15 cellular contexts compared by ENCODE assay signal in genomic region chr17:22300731-22301352, GRCh38.
DNase-seq lines count a peak whose midpoint lies in the region; ATAC-seq and TF ChIP-seq lines count a peak whose summit lies in the region.
"Had no signal": no experiment of that assay in that cellular context is flagged by ENCODE, and none has a peak within 500 bp of the region (broad histone marks: within the 10 kb centered on the region; RNA-seq: fewer than 3 reads in every experiment).

No MANE protein-coding gene starts in this region.

- H4K8ac ChIP-seq in neuronal stem cell (ENCODE audit: low read depth, low read length) = no peak overlapping the region

- H3K4ac ChIP-seq in neuronal stem cell (ENCODE audit: low read length) = no peak overlapping the region

- TF ChIP-seq POLR2A in spleen (IDR thresholded peaks at IDR 0.05) = no peak

- H3K9me3 ChIP-seq in neuronal stem cell (replicated peaks in 1 of 2; ENCODE audit: control insufficient read depth in 2 of 2, insufficient read depth in 1 of 2, low read depth in 1 of 2, low read length in 2 of 2) (peaks cover 0 to 20% of the 10 kb centered on the region in 2 donors), spleen (peaks cover 0 to 84% (median 47%) of the 10 kb centered on the region in 8 donors), psoas muscle (no peaks in the 10 kb centered on the region)
- H3K9me3 ChIP-seq: Caco-2, HAP-1 had no signal

- no peak overlapping the region for H4K91ac ChIP-seq in neuronal stem cell (ENCODE audit: low read depth, low read length, poor library complexity)

- no peak overlapping the region for H3K23ac ChIP-seq in neuronal stem cell (ENCODE audit: low read depth, low read length, poor library complexity)

- no peak overlapping the region for H3K18ac ChIP-seq in neuronal stem cell (ENCODE audit: low read length)

- H2BK5ac ChIP-seq in neuronal stem cell (ENCODE audit: low read length) = no peak overlapping the region

- TF ChIP-seq CTCF in AG10803 (conservative IDR thresholded peaks at IDR 0.05; ENCODE audit: low read length) = no peak
- no peak for TF ChIP-seq CTCF in spleen (IDR thresholded peaks at IDR 0.05 in 8 of 11, conservative IDR thresholded peaks at IDR 0.05 in 3 of 11)
- TF ChIP-seq CTCF in psoas muscle (IDR thresholded peaks at IDR 0.05) = no peak

- no peak overlapping the region for H2BK15ac ChIP-seq in neuronal stem cell (ENCODE audit: low read length)

- WGBS in neuronal stem cell (ENCODE audit: extremely low coverage in 2 of 2, insufficient read length in 2 of 2, insufficient replicate concordance in 1 of 2), 2 donors = no CpG with 5 or more reads among the region's 48 CpGs
- 81 to 86% (median 84%) methylated on average over 20 to 48 of the region's 48 CpGs for WGBS in spleen, 5 donors
- WGBS in psoas muscle, 3 donors = 79 to 86% (median 84%) methylated on average over 48 of the region's 48 CpGs

- H3K4me2 ChIP-seq in neuronal stem cell (ENCODE audit: insufficient read depth, low read length, poor library complexity, severe bottlenecking) = no peak overlapping the region
- H3K4me2 ChIP-seq: BLaER1 had no signal

- H3K27me3 ChIP-seq in neuronal stem cell (ENCODE audit: control insufficient read depth in 3 of 3, insufficient read depth in 3 of 3, low read depth in 1 of 3, low read length in 3 of 3) (no peaks in the 10 kb centered on the region), spleen (replicated peaks in 1 of 7) (no peaks in the 10 kb centered on the region), psoas muscle (ENCODE audit: insufficient read depth in 3 of 3, low read length in 2 of 3) (no peaks in the 10 kb centered on the region)
- H3K27me3 ChIP-seq: BLaER1 had no signal

- no peak overlapping the region for H2BK120ac ChIP-seq in neuronal stem cell (ENCODE audit: low read depth, low read length)

- H2AK5ac ChIP-seq in neuronal stem cell (ENCODE audit: low read depth, low read length) = no peak overlapping the region

- no peak overlapping the region for H2AFZ ChIP-seq in neuronal stem cell (ENCODE audit: low read length)

- no peak overlapping the region for H3K9ac ChIP-seq in neuronal stem cell (ENCODE audit: low read depth, low read length, poor library complexity)
- H3K9ac ChIP-seq: BLaER1 had no signal

- H3K36me3 ChIP-seq in neuronal stem cell (replicated peaks in 1 of 2; ENCODE audit: control insufficient read depth in 2 of 2, insufficient read depth in 2 of 2, low read length in 2 of 2) (no peaks in the 10 kb centered on the region), spleen (no peaks in the 10 kb centered on the region), psoas muscle (ENCODE audit: insufficient read depth in 1 of 2, low read depth in 1 of 2) (no peaks in the 10 kb centered on the region)
- H3K36me3 ChIP-seq: BLaER1, HAP-1 had no signal

- ATAC-seq in psoas muscle = no peak

- H3K79me1 ChIP-seq in neuronal stem cell (ENCODE audit: low read depth, low read length) = no peaks in the 10 kb centered on the region

- peak overlapping the region; percentile 82 for H3K14ac ChIP-seq in neuronal stem cell (ENCODE audit: low read length)

- H2BK12ac ChIP-seq in neuronal stem cell (ENCODE audit: low read length) = no peak overlapping the region

- H3K27ac ChIP-seq in neuronal stem cell (replicated peaks; ENCODE audit: low read length) = no peak overlapping the region
- H3K27ac ChIP-seq in spleen = no peak overlapping the region
- H3K27ac ChIP-seq in psoas muscle = no peak overlapping the region
- H3K27ac ChIP-seq: BLaER1, HL-60 had no signal

- DNase-seq in AG10803 (ENCODE audit: low read depth) (peak; percentile 9), NCI-H1930 (lab: John Stamatoyannopoulos, UW) (peak; percentile 49 to 51), dermis blood vessel endothelial cell (peak; percentile 7), neuronal stem cell (ENCODE audit: low spot score) (no peak), spleen (no peak), DMS153 (lab: John Stamatoyannopoulos, UW) (no peak), psoas muscle (no peak)
- DNase-seq: AML-193; Caco-2; CD8-positive, alpha-beta memory T cell; DMS53; GF-D8 had no signal

- H3K4me3 ChIP-seq in AG10803 (ENCODE audit: low read length) (no peak overlapping the region), neuronal stem cell (ENCODE audit: low read length in 2 of 2) (peak overlapping the region in 1 of 2 donors; percentile 46), spleen (no peak overlapping the region), psoas muscle (no peak overlapping the region)
- H3K4me3 ChIP-seq: BLaER1, HAP-1 had no signal

- intact Hi-C loops in spleen (cut with DNase I; ENCODE audit: low total_unique reads) (no loop called here), psoas muscle (cut with DNase I) (no loop called here)

- H3K4me1 ChIP-seq in neuronal stem cell (ENCODE audit: control insufficient read depth in 2 of 2, insufficient read depth in 1 of 2, low read depth in 1 of 2, low read length in 2 of 2) (no peaks in the 10 kb centered on the region), spleen (no peaks in the 10 kb centered on the region), psoas muscle (no peaks in the 10 kb centered on the region)
- H3K4me1 ChIP-seq: BLaER1, Caco-2, HAP-1 had no signal

Comparison
In these comparisons a context has a peak if more than half of its experiments do, and no peak if none do; other contexts are left out.
1. DNase-seq: peak in AG10803 (single experiment), NCI-H1930 (2 of 2) and dermis blood vessel endothelial cell (single experiment); none in neuronal stem cell (single experiment), spleen (single experiment), DMS153 (single experiment) and psoas muscle (0 of 2).